Comparison of ENCODE assay signal across 19 cellular contexts in the genomic region with DNA sequence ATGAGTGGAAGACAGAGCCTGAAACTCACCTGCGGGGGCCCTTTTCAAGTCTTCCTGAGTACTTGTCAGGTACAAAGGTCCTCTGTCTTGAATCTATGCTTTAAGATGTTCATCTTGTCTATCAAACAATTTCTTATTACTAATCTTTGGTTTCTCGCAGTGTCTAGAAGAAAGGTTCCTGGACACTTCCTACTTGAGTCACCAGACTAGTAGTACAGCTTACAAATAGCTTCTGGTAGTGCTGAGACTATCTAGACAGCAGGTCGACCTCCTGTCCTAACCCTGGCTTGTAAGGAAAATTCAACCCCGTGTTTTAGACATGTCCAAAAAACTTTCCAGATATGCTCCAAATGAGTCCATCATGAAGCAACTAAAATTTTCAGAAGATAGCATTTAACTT.
"Had no signal": no experiment of that assay in that cellular context is flagged by ENCODE, and none has a peak within 500 bp of the region (broad histone marks: within the 10 kb centered on the region; RNA-seq: fewer than 3 reads in every experiment).

No MANE protein-coding gene starts in this region.

- H3K27ac ChIP-seq: epithelial cell of prostate, gastrocnemius medialis, heart left ventricle, SJSA1, suprapubic skin, upper lobe of left lung had no signal

- H3K4me3 Mint-ChIP-seq: activated CD4-positive, alpha-beta memory T cell treated with anti-CD3 and anti-CD28 coated beads for 36 hours; dendritic cell treated with granulocyte-macrophage colony-stimulating factor and Interleukin-4, amounts not matched to agents 40 ng/mL and 50 ng/mL, for 4 days; nephron; T-helper 2 cell treated with Interferon-gamma antibody and Interleukin-4, amounts not matched to agents 5 μg/mL and 100 μg/mL, for 36 hours had no signal

- ATAC-seq: gastrocnemius medialis, heart left ventricle had no signal

- H3K4me1 ChIP-seq: SJSA1 had no signal

- H3K36me3 ChIP-seq: gastrocnemius medialis, heart left ventricle, SJSA1, suprapubic skin had no signal

- H3K9me3 ChIP-seq: gastrocnemius medialis, heart left ventricle, SJSA1, suprapubic skin, upper lobe of left lung had no signal

- H3K4me3 ChIP-seq: gastrocnemius medialis, heart left ventricle, SJSA1, suprapubic skin, upper lobe of left lung had no signal

- H3K36me3 Mint-ChIP-seq: activated CD4-positive, alpha-beta memory T cell treated with anti-CD3 and anti-CD28 coated beads for 36 hours had no signal

- DNase-seq: activated CD4-positive, alpha-beta memory T cell treated with anti-CD3 and anti-CD28 coated beads for 36 hours; activated CD4-positive, alpha-beta T cell treated with anti-CD3 and anti-CD28 coated beads for 1 hour; activated gamma-delta T cell treated with Interleukin-2 at 50 U/mL for 16 hours; activated T-cell treated with anti-CD3 and anti-CD28 coated beads, Interleukin-2, amount 50 U/mL, for 48 hours; aorta; effector memory CD4-positive, alpha-beta T cell; gastrocnemius medialis; heart left ventricle; nucleus accumbens; posterior cingulate gyrus; stimulated activated CD4-positive, alpha-beta T cell treated with anti-CD3 and anti-CD28 coated beads, Interleukin-2, amount 100 ng/mL, for 48 hours; stimulated activated naive CD4-positive, alpha-beta T cell treated with Interleukin-2 at 50 U/mL for 16 hours; upper lobe of left lung had no signal

- H3K9me3 Mint-ChIP-seq: activated CD4-positive, alpha-beta memory T cell treated with anti-CD3 and anti-CD28 coated beads for 36 hours; dendritic cell treated with granulocyte-macrophage colony-stimulating factor and Interleukin-4, amounts not matched to agents 40 ng/mL and 50 ng/mL, for 4 days; nephron; T-helper 2 cell treated with Interferon-gamma antibody and Interleukin-4, amounts not matched to agents 5 μg/mL and 100 μg/mL, for 36 hours had no signal

- H3K27me3 Mint-ChIP-seq: activated CD4-positive, alpha-beta memory T cell treated with anti-CD3 and anti-CD28 coated beads for 36 hours; dendritic cell treated with granulocyte-macrophage colony-stimulating factor and Interleukin-4, amounts not matched to agents 40 ng/mL and 50 ng/mL, for 4 days had no signal

- H3K27ac Mint-ChIP-seq: activated CD4-positive, alpha-beta memory T cell treated with anti-CD3 and anti-CD28 coated beads for 36 hours; dendritic cell treated with granulocyte-macrophage colony-stimulating factor and Interleukin-4, amounts not matched to agents 40 ng/mL and 50 ng/mL, for 4 days; nephron; T-helper 2 cell treated with Interferon-gamma antibody and Interleukin-4, amounts not matched to agents 5 μg/mL and 100 μg/mL, for 36 hours had no signal

- H3K27me3 ChIP-seq: gastrocnemius medialis, heart left ventricle, SJSA1, suprapubic skin, upper lobe of left lung had no signal
